In the genomic region with DNA sequence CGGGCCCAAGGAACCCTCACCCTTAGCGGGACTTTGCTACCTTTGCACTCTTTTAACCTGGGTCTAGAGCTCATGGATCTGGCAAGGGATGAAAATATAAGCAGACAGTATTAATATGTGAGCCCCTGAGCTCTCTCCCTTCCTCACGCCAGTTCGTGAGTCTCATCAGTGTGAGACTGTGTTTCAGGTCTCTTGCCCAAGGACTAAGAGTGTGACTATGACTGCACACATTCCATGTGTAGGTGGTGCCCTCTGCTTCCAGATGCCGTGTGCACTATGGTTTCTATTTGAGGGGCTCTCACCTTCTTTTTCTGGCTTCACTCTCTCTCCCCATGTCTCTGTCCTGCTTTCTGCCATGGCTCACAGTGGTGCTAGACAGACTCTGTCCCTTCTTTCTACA, we compare ENCODE assay signal across 1 cellular context.
TF ChIP-seq lines count a peak whose summit lies in the region.

No MANE protein-coding gene starts in this region.

TF ChIP-seq in K562, 482 proteins besides CTCF, POLR2A, EP300 and RAD21:
- TF ChIP-seq ZNF174 (CRISPR knock-in tag; IDR thresholded peaks at IDR 0.05), result no peak
- TF ChIP-seq GABPB2 (CRISPR knock-in tag; conservative IDR thresholded peaks at IDR 0.05), result no peak
- TF ChIP-seq, protein P1, sequence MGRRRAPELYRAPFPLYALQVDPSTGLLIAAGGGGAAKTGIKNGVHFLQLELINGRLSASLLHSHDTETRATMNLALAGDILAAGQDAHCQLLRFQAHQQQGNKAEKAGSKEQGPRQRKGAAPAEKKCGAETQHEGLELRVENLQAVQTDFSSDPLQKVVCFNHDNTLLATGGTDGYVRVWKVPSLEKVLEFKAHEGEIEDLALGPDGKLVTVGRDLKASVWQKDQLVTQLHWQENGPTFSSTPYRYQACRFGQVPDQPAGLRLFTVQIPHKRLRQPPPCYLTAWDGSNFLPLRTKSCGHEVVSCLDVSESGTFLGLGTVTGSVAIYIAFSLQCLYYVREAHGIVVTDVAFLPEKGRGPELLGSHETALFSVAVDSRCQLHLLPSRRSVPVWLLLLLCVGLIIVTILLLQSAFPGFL (CRISPR knock-in tag; IDR thresholded peaks at IDR 0.05), result no peak
- TF ChIP-seq CEBPB (tag; IDR thresholded peaks at IDR 0.05), result no peak
- no peak for TF ChIP-seq NCOA1 (IDR thresholded peaks at IDR 0.05; ENCODE audit: low read depth)
- no peak for TF ChIP-seq PHF8 (IDR thresholded peaks at IDR 0.05; ENCODE audit: borderline replicate concordance, low read length)
- no peak for TF ChIP-seq MCM2 (IDR thresholded peaks at IDR 0.05; ENCODE audit: low read depth)
- TF ChIP-seq PRPF4 (IDR thresholded peaks at IDR 0.05; ENCODE audit: insufficient read depth, low read depth, low read length, poor library complexity, severe bottlenecking), result no peak
- no peak for TF ChIP-seq FOXJ3 (CRISPR knock-in tag; IDR thresholded peaks at IDR 0.05)
- no peak for TF ChIP-seq BRCA1 (IDR thresholded peaks at IDR 0.05)
- no peak for TF ChIP-seq BRCA1 (CRISPR knock-in tag; IDR thresholded peaks at IDR 0.05)
TF ChIP-seq in K562: peak in this region for 0.
